Comparison of ENCODE assay signal across 1 cellular context in genomic region chr17:44503080-44503842, GRCh38.
TF ChIP-seq lines count a peak whose summit lies in the region.

Gene GPATCH8, minus strand, starts transcription at chr17:44503406. Its CDS starts 36 bp downstream, at chr17:44503370.

TF ChIP-seq in K562, 482 proteins besides CTCF, POLR2A, EP300 and RAD21 (continued from another document and continues in another):
- TF ChIP-seq, protein P1, sequence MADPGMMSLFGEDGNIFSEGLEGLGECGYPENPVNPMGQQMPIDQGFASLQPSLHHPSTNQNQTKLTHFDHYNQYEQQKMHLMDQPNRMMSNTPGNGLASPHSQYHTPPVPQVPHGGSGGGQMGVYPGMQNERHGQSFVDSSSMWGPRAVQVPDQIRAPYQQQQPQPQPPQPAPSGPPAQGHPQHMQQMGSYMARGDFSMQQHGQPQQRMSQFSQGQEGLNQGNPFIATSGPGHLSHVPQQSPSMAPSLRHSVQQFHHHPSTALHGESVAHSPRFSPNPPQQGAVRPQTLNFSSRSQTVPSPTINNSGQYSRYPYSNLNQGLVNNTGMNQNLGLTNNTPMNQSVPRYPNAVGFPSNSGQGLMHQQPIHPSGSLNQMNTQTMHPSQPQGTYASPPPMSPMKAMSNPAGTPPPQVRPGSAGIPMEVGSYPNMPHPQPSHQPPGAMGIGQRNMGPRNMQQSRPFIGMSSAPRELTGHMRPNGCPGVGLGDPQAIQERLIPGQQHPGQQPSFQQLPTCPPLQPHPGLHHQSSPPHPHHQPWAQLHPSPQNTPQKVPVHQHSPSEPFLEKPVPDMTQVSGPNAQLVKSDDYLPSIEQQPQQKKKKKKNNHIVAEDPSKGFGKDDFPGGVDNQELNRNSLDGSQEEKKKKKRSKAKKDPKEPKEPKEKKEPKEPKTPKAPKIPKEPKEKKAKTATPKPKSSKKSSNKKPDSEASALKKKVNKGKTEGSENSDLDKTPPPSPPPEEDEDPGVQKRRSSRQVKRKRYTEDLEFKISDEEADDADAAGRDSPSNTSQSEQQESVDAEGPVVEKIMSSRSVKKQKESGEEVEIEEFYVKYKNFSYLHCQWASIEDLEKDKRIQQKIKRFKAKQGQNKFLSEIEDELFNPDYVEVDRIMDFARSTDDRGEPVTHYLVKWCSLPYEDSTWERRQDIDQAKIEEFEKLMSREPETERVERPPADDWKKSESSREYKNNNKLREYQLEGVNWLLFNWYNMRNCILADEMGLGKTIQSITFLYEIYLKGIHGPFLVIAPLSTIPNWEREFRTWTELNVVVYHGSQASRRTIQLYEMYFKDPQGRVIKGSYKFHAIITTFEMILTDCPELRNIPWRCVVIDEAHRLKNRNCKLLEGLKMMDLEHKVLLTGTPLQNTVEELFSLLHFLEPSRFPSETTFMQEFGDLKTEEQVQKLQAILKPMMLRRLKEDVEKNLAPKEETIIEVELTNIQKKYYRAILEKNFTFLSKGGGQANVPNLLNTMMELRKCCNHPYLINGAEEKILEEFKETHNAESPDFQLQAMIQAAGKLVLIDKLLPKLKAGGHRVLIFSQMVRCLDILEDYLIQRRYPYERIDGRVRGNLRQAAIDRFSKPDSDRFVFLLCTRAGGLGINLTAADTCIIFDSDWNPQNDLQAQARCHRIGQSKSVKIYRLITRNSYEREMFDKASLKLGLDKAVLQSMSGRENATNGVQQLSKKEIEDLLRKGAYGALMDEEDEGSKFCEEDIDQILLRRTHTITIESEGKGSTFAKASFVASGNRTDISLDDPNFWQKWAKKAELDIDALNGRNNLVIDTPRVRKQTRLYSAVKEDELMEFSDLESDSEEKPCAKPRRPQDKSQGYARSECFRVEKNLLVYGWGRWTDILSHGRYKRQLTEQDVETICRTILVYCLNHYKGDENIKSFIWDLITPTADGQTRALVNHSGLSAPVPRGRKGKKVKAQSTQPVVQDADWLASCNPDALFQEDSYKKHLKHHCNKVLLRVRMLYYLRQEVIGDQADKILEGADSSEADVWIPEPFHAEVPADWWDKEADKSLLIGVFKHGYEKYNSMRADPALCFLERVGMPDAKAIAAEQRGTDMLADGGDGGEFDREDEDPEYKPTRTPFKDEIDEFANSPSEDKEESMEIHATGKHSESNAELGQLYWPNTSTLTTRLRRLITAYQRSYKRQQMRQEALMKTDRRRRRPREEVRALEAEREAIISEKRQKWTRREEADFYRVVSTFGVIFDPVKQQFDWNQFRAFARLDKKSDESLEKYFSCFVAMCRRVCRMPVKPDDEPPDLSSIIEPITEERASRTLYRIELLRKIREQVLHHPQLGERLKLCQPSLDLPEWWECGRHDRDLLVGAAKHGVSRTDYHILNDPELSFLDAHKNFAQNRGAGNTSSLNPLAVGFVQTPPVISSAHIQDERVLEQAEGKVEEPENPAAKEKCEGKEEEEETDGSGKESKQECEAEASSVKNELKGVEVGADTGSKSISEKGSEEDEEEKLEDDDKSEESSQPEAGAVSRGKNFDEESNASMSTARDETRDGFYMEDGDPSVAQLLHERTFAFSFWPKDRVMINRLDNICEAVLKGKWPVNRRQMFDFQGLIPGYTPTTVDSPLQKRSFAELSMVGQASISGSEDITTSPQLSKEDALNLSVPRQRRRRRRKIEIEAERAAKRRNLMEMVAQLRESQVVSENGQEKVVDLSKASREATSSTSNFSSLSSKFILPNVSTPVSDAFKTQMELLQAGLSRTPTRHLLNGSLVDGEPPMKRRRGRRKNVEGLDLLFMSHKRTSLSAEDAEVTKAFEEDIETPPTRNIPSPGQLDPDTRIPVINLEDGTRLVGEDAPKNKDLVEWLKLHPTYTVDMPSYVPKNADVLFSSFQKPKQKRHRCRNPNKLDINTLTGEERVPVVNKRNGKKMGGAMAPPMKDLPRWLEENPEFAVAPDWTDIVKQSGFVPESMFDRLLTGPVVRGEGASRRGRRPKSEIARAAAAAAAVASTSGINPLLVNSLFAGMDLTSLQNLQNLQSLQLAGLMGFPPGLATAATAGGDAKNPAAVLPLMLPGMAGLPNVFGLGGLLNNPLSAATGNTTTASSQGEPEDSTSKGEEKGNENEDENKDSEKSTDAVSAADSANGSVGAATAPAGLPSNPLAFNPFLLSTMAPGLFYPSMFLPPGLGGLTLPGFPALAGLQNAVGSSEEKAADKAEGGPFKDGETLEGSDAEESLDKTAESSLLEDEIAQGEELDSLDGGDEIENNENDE (IDR thresholded peaks at IDR 0.05; ENCODE audit: low read depth, low read length) = no peak
- TF ChIP-seq MEF2D (tag; conservative IDR thresholded peaks at IDR 0.05; ENCODE audit: low read depth) = 0 out of 2 replicates have a peak, but pooled peaks have one; percentile 15
- no peak for TF ChIP-seq MCM7 (IDR thresholded peaks at IDR 0.05)
- TF ChIP-seq SRF (CRISPR knock-in tag; IDR thresholded peaks at IDR 0.05) = peak in 1 of 2 experiments; percentile 64; a peak in 2 of 4 replicates
- TF ChIP-seq FOXA3 (CRISPR knock-in tag; conservative IDR thresholded peaks at IDR 0.05 in 1 of 2, IDR thresholded peaks at IDR 0.05 in 1 of 2) = no peak
- no peak for TF ChIP-seq ZNF445 (CRISPR knock-in tag; IDR thresholded peaks at IDR 0.05; ENCODE audit: low read depth)
- peak; percentile 32 for TF ChIP-seq POU5F1 (IDR thresholded peaks at IDR 0.05; ENCODE audit: borderline replicate concordance, low read depth, low read length, partially characterized antibody)
- 0 out of 2 replicates have a peak, but pooled peaks have one; percentile 29 for TF ChIP-seq CREB3L1 (IDR thresholded peaks at IDR 0.05; ENCODE audit: borderline replicate concordance, low read depth)
- no peak for TF ChIP-seq CHCHD3 (CRISPR knock-in tag; IDR thresholded peaks at IDR 0.05)
- TF ChIP-seq, protein P2, sequence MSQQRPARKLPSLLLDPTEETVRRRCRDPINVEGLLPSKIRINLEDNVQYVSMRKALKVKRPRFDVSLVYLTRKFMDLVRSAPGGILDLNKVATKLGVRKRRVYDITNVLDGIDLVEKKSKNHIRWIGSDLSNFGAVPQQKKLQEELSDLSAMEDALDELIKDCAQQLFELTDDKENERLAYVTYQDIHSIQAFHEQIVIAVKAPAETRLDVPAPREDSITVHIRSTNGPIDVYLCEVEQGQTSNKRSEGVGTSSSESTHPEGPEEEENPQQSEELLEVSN (IDR thresholded peaks at IDR 0.05; ENCODE audit: borderline replicate concordance in 1 of 2, extremely low read depth in 1 of 2, insufficient read depth in 1 of 2, insufficient read length in 1 of 2, low read depth in 1 of 2, low read length in 1 of 2, poor library complexity in 1 of 2, severe bottlenecking in 1 of 2) = peak; percentile 89 to 91
- no peak for TF ChIP-seq FOXJ3 (CRISPR knock-in tag; IDR thresholded peaks at IDR 0.05)
- no peak for TF ChIP-seq ZNF384 (IDR thresholded peaks at IDR 0.05; ENCODE audit: low read depth, low read length)
- peak; percentile 90 for TF ChIP-seq VEZF1 (CRISPR knock-in tag; IDR thresholded peaks at IDR 0.05)
- TF ChIP-seq TCF7 (IDR thresholded peaks at IDR 0.05; ENCODE audit: borderline replicate concordance) = 0 out of 2 replicates have a peak, but pooled peaks have one; percentile 9
- peak; percentile 68; the same call in 1 of the 2 replicates for TF ChIP-seq ZBTB17 (CRISPR knock-in tag; IDR thresholded peaks at IDR 0.05)
- TF ChIP-seq GTF2F1 (IDR thresholded peaks at IDR 0.05; ENCODE audit: low read depth, low read length) = no peak
- peak in 1 of 2 experiments; percentile 27; a peak in 1 of 4 replicates for TF ChIP-seq SIN3A (IDR thresholded peaks at IDR 0.05; ENCODE audit: borderline replicate concordance in 2 of 2, control insufficient read depth in 1 of 2, low read depth in 2 of 2, low read length in 2 of 2)
- peak; percentile 62; the same call in 1 of the 2 replicates for TF ChIP-seq ETV1 (tag; conservative IDR thresholded peaks at IDR 0.05; ENCODE audit: low read depth)
- TF ChIP-seq HDAC6 (IDR thresholded peaks at IDR 0.05; ENCODE audit: low read depth, low read length) = no peak
- TF ChIP-seq ILK (tag; IDR thresholded peaks at IDR 0.05; ENCODE audit: borderline replicate concordance, low read depth) = no peak
- TF ChIP-seq STAG1 (CRISPR knock-in tag; IDR thresholded peaks at IDR 0.05; ENCODE audit: borderline replicate concordance) = no peak
- TF ChIP-seq ZSCAN29 (IDR thresholded peaks at IDR 0.05) = no peak
- TF ChIP-seq TAL1 (IDR thresholded peaks at IDR 0.05) = no peak
- TF ChIP-seq PCBP1 (IDR thresholded peaks at IDR 0.05; ENCODE audit: low read depth, low read length, poor library complexity, severe bottlenecking) = no peak
- TF ChIP-seq PPARD (CRISPR knock-in tag; IDR thresholded peaks at IDR 0.05) = no peak
- TF ChIP-seq, protein P3, sequence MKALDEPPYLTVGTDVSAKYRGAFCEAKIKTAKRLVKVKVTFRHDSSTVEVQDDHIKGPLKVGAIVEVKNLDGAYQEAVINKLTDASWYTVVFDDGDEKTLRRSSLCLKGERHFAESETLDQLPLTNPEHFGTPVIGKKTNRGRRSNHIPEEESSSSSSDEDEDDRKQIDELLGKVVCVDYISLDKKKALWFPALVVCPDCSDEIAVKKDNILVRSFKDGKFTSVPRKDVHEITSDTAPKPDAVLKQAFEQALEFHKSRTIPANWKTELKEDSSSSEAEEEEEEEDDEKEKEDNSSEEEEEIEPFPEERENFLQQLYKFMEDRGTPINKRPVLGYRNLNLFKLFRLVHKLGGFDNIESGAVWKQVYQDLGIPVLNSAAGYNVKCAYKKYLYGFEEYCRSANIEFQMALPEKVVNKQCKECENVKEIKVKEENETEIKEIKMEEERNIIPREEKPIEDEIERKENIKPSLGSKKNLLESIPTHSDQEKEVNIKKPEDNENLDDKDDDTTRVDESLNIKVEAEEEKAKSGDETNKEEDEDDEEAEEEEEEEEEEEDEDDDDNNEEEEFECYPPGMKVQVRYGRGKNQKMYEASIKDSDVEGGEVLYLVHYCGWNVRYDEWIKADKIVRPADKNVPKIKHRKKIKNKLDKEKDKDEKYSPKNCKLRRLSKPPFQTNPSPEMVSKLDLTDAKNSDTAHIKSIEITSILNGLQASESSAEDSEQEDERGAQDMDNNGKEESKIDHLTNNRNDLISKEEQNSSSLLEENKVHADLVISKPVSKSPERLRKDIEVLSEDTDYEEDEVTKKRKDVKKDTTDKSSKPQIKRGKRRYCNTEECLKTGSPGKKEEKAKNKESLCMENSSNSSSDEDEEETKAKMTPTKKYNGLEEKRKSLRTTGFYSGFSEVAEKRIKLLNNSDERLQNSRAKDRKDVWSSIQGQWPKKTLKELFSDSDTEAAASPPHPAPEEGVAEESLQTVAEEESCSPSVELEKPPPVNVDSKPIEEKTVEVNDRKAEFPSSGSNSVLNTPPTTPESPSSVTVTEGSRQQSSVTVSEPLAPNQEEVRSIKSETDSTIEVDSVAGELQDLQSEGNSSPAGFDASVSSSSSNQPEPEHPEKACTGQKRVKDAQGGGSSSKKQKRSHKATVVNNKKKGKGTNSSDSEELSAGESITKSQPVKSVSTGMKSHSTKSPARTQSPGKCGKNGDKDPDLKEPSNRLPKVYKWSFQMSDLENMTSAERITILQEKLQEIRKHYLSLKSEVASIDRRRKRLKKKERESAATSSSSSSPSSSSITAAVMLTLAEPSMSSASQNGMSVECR (CRISPR knock-in tag; IDR thresholded peaks at IDR 0.05) = no peak
- no peak for TF ChIP-seq FOS (IDR thresholded peaks at IDR 0.05; ENCODE audit: extremely low read depth, insufficient read length)
- no peak for TF ChIP-seq JUN (IDR thresholded peaks at IDR 0.05; ENCODE audit: borderline replicate concordance, low read depth, low read length)
- TF ChIP-seq JUN (CRISPR knock-in tag; IDR thresholded peaks at IDR 0.05; ENCODE audit: borderline replicate concordance) = no peak
- no peak for TF ChIP-seq MCM2 (IDR thresholded peaks at IDR 0.05; ENCODE audit: low read depth)
- TF ChIP-seq ARID1B (IDR thresholded peaks at IDR 0.05) = no peak
- TF ChIP-seq HCFC1 (IDR thresholded peaks at IDR 0.05; ENCODE audit: low read depth, low read length) = peak; percentile 72; the same call in 1 of the 2 replicates
- TF ChIP-seq CREM (IDR thresholded peaks at IDR 0.05; ENCODE audit: low read depth) = peak; percentile 41
- 0 out of 4 replicates have a peak, but pooled peaks of 1 of the 2 experiments have one; percentile 76 for TF ChIP-seq KDM4B (IDR thresholded peaks at IDR 0.05; ENCODE audit: borderline replicate concordance in 2 of 2, low read depth in 1 of 2)
- no peak for TF ChIP-seq ZNF551 (CRISPR knock-in tag; IDR thresholded peaks at IDR 0.05)
- TF ChIP-seq ZNF311 (CRISPR knock-in tag; IDR thresholded peaks at IDR 0.05) = 0 out of 2 replicates have a peak, but pooled peaks have one; percentile 45
- no peak for TF ChIP-seq SPI1 (IDR thresholded peaks at IDR 0.05; ENCODE audit: borderline replicate concordance, low read depth, low read length)
- no peak for TF ChIP-seq ZC3H8 (IDR thresholded peaks at IDR 0.05)
- TF ChIP-seq YY1 (IDR thresholded peaks at IDR 0.05; ENCODE audit: borderline replicate concordance in 1 of 3, control insufficient read depth in 1 of 3, extremely low read depth in 1 of 3, insufficient read depth in 3 of 3, insufficient read length in 1 of 3, insufficient replicate concordance in 2 of 3, low read depth in 1 of 3, low read length in 2 of 3) = peak; percentile 80 to 97 (median 92)
- TF ChIP-seq IFI16 (CRISPR knock-in tag; IDR thresholded peaks at IDR 0.05) = no peak
- TF ChIP-seq POLR2AphosphoS5 (IDR thresholded peaks at IDR 0.05; ENCODE audit: control insufficient read depth, insufficient read depth, low read depth, low read length) = peak; percentile 71
- TF ChIP-seq, protein P4, sequence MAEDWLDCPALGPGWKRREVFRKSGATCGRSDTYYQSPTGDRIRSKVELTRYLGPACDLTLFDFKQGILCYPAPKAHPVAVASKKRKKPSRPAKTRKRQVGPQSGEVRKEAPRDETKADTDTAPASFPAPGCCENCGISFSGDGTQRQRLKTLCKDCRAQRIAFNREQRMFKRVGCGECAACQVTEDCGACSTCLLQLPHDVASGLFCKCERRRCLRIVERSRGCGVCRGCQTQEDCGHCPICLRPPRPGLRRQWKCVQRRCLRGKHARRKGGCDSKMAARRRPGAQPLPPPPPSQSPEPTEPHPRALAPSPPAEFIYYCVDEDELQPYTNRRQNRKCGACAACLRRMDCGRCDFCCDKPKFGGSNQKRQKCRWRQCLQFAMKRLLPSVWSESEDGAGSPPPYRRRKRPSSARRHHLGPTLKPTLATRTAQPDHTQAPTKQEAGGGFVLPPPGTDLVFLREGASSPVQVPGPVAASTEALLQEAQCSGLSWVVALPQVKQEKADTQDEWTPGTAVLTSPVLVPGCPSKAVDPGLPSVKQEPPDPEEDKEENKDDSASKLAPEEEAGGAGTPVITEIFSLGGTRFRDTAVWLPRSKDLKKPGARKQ (CRISPR knock-in tag; IDR thresholded peaks at IDR 0.05) = no peak
